1 cellular context compared by ENCODE assay signal in the genomic region with DNA sequence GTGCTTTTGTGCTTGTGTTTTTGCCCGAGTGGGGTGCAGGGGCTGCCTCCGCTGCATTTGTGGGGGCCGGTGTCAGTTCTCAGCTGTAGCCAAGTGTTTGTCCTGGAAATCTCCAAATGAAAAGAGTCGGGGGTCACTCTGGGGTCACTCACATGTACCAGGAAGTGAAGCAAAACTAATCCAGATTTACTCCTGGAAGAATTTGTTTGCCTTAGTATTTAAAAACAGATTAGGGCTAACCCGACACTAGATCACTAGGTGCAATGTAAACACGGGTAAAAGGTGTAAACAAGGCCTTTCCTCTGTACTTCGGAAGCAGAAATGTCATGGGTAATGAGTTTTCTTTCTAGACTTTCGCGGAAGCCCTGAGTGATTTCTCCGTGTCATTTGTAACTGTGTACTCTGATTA.
TF ChIP-seq lines count a peak whose summit lies in the region.

No MANE protein-coding gene starts in this region.

TF ChIP-seq in HepG2, 621 proteins besides CTCF, POLR2A, EP300 and RAD21 (continued from another document and continues in another):
- TF ChIP-seq, protein P1, sequence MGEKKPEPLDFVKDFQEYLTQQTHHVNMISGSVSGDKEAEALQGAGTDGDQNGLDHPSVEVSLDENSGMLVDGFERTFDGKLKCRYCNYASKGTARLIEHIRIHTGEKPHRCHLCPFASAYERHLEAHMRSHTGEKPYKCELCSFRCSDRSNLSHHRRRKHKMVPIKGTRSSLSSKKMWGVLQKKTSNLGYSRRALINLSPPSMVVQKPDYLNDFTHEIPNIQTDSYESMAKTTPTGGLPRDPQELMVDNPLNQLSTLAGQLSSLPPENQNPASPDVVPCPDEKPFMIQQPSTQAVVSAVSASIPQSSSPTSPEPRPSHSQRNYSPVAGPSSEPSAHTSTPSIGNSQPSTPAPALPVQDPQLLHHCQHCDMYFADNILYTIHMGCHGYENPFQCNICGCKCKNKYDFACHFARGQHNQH (CRISPR knock-in tag; IDR thresholded peaks at IDR 0.05), result peak; percentile 85
- TF ChIP-seq ZNF589 (CRISPR knock-in tag; conservative IDR thresholded peaks at IDR 0.05), result 0 out of 2 replicates have a peak, but pooled peaks have one; percentile 41
- TF ChIP-seq RARA (CRISPR knock-in tag; IDR thresholded peaks at IDR 0.05), result peak; percentile 100
- TF ChIP-seq, protein P2, sequence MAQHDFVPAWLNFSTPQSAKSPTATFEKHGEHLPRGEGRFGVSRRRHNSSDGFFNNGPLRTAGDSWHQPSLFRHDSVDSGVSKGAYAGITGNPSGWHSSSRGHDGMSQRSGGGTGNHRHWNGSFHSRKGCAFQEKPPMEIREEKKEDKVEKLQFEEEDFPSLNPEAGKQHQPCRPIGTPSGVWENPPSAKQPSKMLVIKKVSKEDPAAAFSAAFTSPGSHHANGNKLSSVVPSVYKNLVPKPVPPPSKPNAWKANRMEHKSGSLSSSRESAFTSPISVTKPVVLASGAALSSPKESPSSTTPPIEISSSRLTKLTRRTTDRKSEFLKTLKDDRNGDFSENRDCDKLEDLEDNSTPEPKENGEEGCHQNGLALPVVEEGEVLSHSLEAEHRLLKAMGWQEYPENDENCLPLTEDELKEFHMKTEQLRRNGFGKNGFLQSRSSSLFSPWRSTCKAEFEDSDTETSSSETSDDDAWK (CRISPR knock-in tag; IDR thresholded peaks at IDR 0.05), result no peak
- TF ChIP-seq SAFB2 (CRISPR knock-in tag; IDR thresholded peaks at IDR 0.05; ENCODE audit: borderline replicate concordance, low read depth), result no peak
- TF ChIP-seq RFX5 (IDR thresholded peaks at IDR 0.05; ENCODE audit: low read depth, low read length), result peak; percentile 89
- peak; percentile 78 for TF ChIP-seq ATF1 (CRISPR knock-in tag; IDR thresholded peaks at IDR 0.05)
- peak; percentile 67 for TF ChIP-seq FOSL2 (CRISPR knock-in tag; IDR thresholded peaks at IDR 0.05)
- TF ChIP-seq CREB1 (IDR thresholded peaks at IDR 0.05), result no peak
- TF ChIP-seq CREB1 (CRISPR knock-in tag; IDR thresholded peaks at IDR 0.05), result peak; percentile 81
- TF ChIP-seq ZBTB2 (CRISPR knock-in tag; IDR thresholded peaks at IDR 0.05; ENCODE audit: low read depth), result 0 out of 2 replicates have a peak, but pooled peaks have one; percentile 26
- TF ChIP-seq ELF4 (CRISPR knock-in tag; IDR thresholded peaks at IDR 0.05; ENCODE audit: borderline replicate concordance), result peak; percentile 92
- TF ChIP-seq ZNF317 (CRISPR knock-in tag; IDR thresholded peaks at IDR 0.05), result no peak; the same call in 1 of the 2 replicates
- TF ChIP-seq ZNF274 (CRISPR knock-in tag; IDR thresholded peaks at IDR 0.05), result no peak; the same call in 1 of the 2 replicates
- TF ChIP-seq, protein P3, sequence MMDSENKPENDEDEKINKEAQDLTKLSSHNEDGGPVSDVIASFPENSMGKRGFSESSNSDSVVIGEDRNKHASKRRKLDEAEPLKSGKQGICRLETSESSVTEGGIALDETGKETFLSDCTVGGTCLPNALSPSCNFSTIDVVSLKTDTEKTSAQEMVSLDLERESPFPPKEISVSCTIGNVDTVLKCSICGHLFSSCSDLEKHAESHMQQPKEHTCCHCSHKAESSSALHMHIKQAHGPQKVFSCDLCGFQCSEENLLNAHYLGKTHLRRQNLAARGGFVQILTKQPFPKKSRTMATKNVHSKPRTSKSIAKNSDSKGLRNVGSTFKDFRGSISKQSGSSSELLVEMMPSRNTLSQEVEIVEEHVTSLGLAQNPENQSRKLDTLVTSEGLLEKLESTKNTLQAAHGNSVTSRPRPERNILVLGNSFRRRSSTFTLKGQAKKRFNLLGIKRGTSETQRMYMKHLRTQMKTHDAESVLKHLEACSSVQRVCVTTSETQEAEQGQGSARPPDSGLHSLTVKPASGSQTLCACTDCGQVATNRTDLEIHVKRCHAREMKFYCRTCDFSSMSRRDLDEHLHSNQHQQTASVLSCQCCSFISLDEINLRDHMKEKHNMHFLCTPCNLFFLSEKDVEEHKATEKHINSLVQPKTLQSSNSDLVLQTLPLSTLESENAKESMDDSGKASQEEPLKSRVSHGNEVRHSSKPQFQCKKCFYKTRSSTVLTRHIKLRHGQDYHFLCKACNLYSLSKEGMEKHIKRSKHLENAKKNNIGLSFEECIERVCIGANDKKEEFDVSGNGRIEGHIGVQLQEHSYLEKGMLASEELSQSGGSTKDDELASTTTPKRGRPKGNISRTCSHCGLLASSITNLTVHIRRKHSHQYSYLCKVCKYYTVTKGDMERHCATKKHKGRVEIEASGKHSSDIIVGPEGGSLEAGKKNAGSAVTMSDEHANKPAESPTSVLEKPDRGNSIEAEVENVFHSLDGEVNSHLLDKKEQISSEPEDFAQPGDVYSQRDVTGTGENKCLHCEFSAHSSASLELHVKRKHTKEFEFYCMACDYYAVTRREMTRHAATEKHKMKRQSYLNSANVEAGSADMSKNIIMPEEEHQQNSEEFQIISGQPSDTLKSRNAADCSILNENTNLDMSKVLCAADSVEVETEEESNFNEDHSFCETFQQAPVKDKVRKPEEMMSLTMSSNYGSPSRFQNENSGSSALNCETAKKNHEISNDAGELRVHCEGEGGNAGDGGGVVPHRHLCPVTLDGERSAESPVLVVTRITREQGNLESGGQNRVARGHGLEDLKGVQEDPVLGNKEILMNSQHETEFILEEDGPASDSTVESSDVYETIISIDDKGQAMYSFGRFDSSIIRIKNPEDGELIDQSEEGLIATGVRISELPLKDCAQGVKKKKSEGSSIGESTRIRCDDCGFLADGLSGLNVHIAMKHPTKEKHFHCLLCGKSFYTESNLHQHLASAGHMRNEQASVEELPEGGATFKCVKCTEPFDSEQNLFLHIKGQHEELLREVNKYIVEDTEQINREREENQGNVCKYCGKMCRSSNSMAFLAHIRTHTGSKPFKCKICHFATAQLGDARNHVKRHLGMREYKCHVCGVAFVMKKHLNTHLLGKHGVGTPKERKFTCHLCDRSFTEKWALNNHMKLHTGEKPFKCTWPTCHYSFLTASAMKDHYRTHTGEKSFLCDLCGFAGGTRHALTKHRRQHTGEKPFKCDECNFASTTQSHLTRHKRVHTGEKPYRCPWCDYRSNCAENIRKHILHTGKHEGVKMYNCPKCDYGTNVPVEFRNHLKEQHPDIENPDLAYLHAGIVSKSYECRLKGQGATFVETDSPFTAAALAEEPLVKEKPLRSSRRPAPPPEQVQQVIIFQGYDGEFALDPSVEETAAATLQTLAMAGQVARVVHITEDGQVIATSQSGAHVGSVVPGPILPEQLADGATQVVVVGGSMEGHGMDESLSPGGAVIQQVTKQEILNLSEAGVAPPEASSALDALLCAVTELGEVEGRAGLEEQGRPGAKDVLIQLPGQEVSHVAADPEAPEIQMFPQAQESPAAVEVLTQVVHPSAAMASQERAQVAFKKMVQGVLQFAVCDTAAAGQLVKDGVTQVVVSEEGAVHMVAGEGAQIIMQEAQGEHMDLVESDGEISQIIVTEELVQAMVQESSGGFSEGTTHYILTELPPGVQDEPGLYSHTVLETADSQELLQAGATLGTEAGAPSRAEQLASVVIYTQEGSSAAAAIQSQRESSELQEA (CRISPR knock-in tag; IDR thresholded peaks at IDR 0.05; ENCODE audit: not compliant biosample characterization), result no peak
- TF ChIP-seq ELF1 (CRISPR knock-in tag; IDR thresholded peaks at IDR 0.05), result peak; percentile 83
- TF ChIP-seq RBAK (CRISPR knock-in tag; IDR thresholded peaks at IDR 0.05), result no peak
- peak; percentile 89 for TF ChIP-seq NR2C2 (CRISPR knock-in tag; IDR thresholded peaks at IDR 0.05; ENCODE audit: borderline replicate concordance)
- no peak for TF ChIP-seq ZNF383 (CRISPR knock-in tag; IDR thresholded peaks at IDR 0.05; ENCODE audit: borderline replicate concordance)
- peak; percentile 99 for TF ChIP-seq HDAC2 (CRISPR knock-in tag; IDR thresholded peaks at IDR 0.05)
- peak; percentile 59; the same call in 1 of the 2 replicates for TF ChIP-seq REL (CRISPR knock-in tag; conservative IDR thresholded peaks at IDR 0.05)
- TF ChIP-seq ATF7 (IDR thresholded peaks at IDR 0.05), result no peak
- TF ChIP-seq ATF7 (CRISPR knock-in tag; IDR thresholded peaks at IDR 0.05), result no peak
- TF ChIP-seq ZNF382 (CRISPR knock-in tag; IDR thresholded peaks at IDR 0.05; ENCODE audit: borderline replicate concordance), result no peak
- peak; percentile 36; the same call in 1 of the 2 replicates for TF ChIP-seq MXD4 (CRISPR knock-in tag; IDR thresholded peaks at IDR 0.05)
- 0 out of 2 replicates have a peak, but pooled peaks have one; percentile 55 for TF ChIP-seq ZNF749 (CRISPR knock-in tag; IDR thresholded peaks at IDR 0.05; ENCODE audit: borderline replicate concordance)
- peak; percentile 99 for TF ChIP-seq NR2F6 (IDR thresholded peaks at IDR 0.05)
- TF ChIP-seq NR2F6 (CRISPR knock-in tag; IDR thresholded peaks at IDR 0.05), result peak; percentile 98
- no peak for TF ChIP-seq ZNF839 (CRISPR knock-in tag; IDR thresholded peaks at IDR 0.05; ENCODE audit: borderline replicate concordance)
- TF ChIP-seq ZNF577 (CRISPR knock-in tag; IDR thresholded peaks at IDR 0.05; ENCODE audit: borderline replicate concordance, low read depth), result no peak
- TF ChIP-seq ZKSCAN8 (CRISPR knock-in tag; IDR thresholded peaks at IDR 0.05; ENCODE audit: borderline replicate concordance), result peak; percentile 88
- TF ChIP-seq TAF1 (CRISPR knock-in tag; IDR thresholded peaks at IDR 0.05), result no peak
- TF ChIP-seq AKAP8 (CRISPR knock-in tag; IDR thresholded peaks at IDR 0.05), result peak; percentile 68; the same call in 1 of the 2 replicates
- TF ChIP-seq ZNF337 (CRISPR knock-in tag; IDR thresholded peaks at IDR 0.05; ENCODE audit: borderline replicate concordance, low read depth), result peak; percentile 65; the same call in 1 of the 2 replicates
- no peak for TF ChIP-seq GTF3A (CRISPR knock-in tag; conservative IDR thresholded peaks at IDR 0.05)
- peak; percentile 96 for TF ChIP-seq GATAD2A (CRISPR knock-in tag; IDR thresholded peaks at IDR 0.05)
- peak; percentile 68; the same call in 1 of the 2 replicates for TF ChIP-seq MYPOP (CRISPR knock-in tag; IDR thresholded peaks at IDR 0.05)
- TF ChIP-seq MTA1 (CRISPR knock-in tag; IDR thresholded peaks at IDR 0.05; ENCODE audit: borderline replicate concordance), result no peak
- TF ChIP-seq U2AF1 (optimal IDR thresholded peaks at IDR 0.05; ENCODE audit: low read depth, low read length), result no peak
- peak; percentile 99 for TF ChIP-seq MIXL1 (CRISPR knock-in tag; IDR thresholded peaks at IDR 0.05)
- TF ChIP-seq JARID2 (CRISPR knock-in tag; IDR thresholded peaks at IDR 0.05; ENCODE audit: insufficient replicate concordance), result no peak
- TF ChIP-seq ZBTB33 (CRISPR knock-in tag; IDR thresholded peaks at IDR 0.05), result peak; percentile 35; the same call in 1 of the 2 replicates
- peak; percentile 74; the same call in 1 of the 2 replicates for TF ChIP-seq BRCA1 (CRISPR knock-in tag; IDR thresholded peaks at IDR 0.05)
- no peak for TF ChIP-seq GPN1 (CRISPR knock-in tag; IDR thresholded peaks at IDR 0.05; ENCODE audit: borderline replicate concordance)
- TF ChIP-seq, protein P4, sequence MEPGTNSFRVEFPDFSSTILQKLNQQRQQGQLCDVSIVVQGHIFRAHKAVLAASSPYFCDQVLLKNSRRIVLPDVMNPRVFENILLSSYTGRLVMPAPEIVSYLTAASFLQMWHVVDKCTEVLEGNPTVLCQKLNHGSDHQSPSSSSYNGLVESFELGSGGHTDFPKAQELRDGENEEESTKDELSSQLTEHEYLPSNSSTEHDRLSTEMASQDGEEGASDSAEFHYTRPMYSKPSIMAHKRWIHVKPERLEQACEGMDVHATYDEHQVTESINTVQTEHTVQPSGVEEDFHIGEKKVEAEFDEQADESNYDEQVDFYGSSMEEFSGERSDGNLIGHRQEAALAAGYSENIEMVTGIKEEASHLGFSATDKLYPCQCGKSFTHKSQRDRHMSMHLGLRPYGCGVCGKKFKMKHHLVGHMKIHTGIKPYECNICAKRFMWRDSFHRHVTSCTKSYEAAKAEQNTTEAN (CRISPR knock-in tag; conservative IDR thresholded peaks at IDR 0.05), result peak; percentile 86; the same call in 1 of the 2 replicates
- TF ChIP-seq BCL6 (CRISPR knock-in tag; IDR thresholded peaks at IDR 0.05), result peak; percentile 100
